Comparison of ENCODE assay signal across 8 cellular contexts in genomic region chr14:59871166-59871495, GRCh38. TPM values are rescaled to one million over a fixed set of nuclear protein-coding genes. Genes with fewer than 3 reads are reported as not detected.
DNase-seq lines count a peak whose midpoint lies in the region; ATAC-seq and TF ChIP-seq lines count a peak whose summit lies in the region.

No MANE protein-coding gene starts in this region.

- H3K9me3 ChIP-seq in BLaER1 treated with 17β-estradiol and CSF1 and Interleukin-3, amounts not matched to agents 10 nM and 100 nM (replicated peaks in 1 of 11) = no peaks in the 10 kb centered on the region
- H3K9me3 ChIP-seq in HUES6 (ENCODE audit: control insufficient read depth, insufficient read depth, low read depth, low read length) (no peaks in the 10 kb centered on the region), ectodermal cell (ENCODE audit: control insufficient read depth, low read length) (no peaks in the 10 kb centered on the region), mucosa of descending colon (no peaks in the 10 kb centered on the region)

- H3K4me2 ChIP-seq in BLaER1 treated with 17β-estradiol and CSF1 and Interleukin-3, amounts not matched to agents 10 nM and 100 nM = peak overlapping the region; percentile 84 to 100 (median 96)

- peak overlapping the region in 1 of 11 experiments; percentile 72; a peak in 1 of 22 replicates for H3K27ac ChIP-seq in BLaER1 treated with 17β-estradiol and CSF1 and Interleukin-3, amounts not matched to agents 10 nM and 100 nM
- H3K27ac ChIP-seq in HUES6 (ENCODE audit: low read depth, low read length) (no peak overlapping the region), ectodermal cell (ENCODE audit: insufficient read depth, low read depth, low read length, poor library complexity, severe bottlenecking) (no peak overlapping the region)

- H3K4me3 Mint-ChIP-seq in neural crest cell = peak overlapping the region; percentile 96

- intact Hi-C loops in mucosa of descending colon (cut with DNase I, micrococcal nuclease) = no loop called here

- peaks cover 0 to 24% (median 14%) of the 10 kb centered on the region in 11 experiments; a peak in 19 of 22 replicates for H3K27me3 ChIP-seq in BLaER1 treated with 17β-estradiol and CSF1 and Interleukin-3, amounts not matched to agents 10 nM and 100 nM
- H3K27me3 ChIP-seq in HUES6 (ENCODE audit: control insufficient read depth, insufficient read depth, low read length) (peaks cover 80% of the 10 kb centered on the region), ectodermal cell (ENCODE audit: control insufficient read depth, insufficient read depth, low read length, poor library complexity, severe bottlenecking) (peaks cover 65% of the 10 kb centered on the region)

- peaks cover 7% of the 10 kb centered on the region for H3K4me1 Mint-ChIP-seq in neural crest cell

- H4K20me1 ChIP-seq in BLaER1 treated with 17β-estradiol and CSF1 and Interleukin-3, amounts not matched to agents 10 nM and 100 nM = 0 out of 22 replicates have a peak, but pooled peaks cover 0 to 4% (median 0%) of the 10 kb centered on the region in 11 experiments

- no peak overlapping the region for H3K27ac Mint-ChIP-seq in neural crest cell (ENCODE audit: unreplicated experiment)

- 6 to 7% methylated on average over 4 of the region's 4 CpGs for WGBS in ectodermal cell, 2 experiments

- H3K9ac ChIP-seq in BLaER1 treated with 17β-estradiol and CSF1 and Interleukin-3, amounts not matched to agents 10 nM and 100 nM = peak overlapping the region in 10 of 11 experiments; percentile 72 to 84 (median 80); a peak in 18 of 22 replicates
- H3K9ac ChIP-seq in HUES6 (ENCODE audit: low read length) = no peak overlapping the region

- H3K27me3 Mint-ChIP-seq in neural crest cell (ENCODE audit: low read depth) = peaks cover 92% of the 10 kb centered on the region

- ATAC-seq in mucosa of descending colon = no peak

- peaks cover 0 to 20% (median 11%) of the 10 kb centered on the region in 10 experiments; a peak in 13 of 20 replicates for H3K4me1 ChIP-seq in BLaER1 treated with 17β-estradiol and CSF1 and Interleukin-3, amounts not matched to agents 10 nM and 100 nM
- peaks cover 6% of the 10 kb centered on the region; the same call in 1 of the 2 replicates for H3K4me1 ChIP-seq in HUES6 (ENCODE audit: control insufficient read depth, insufficient read depth, low read length)
- H3K4me1 ChIP-seq in ectodermal cell (ENCODE audit: control insufficient read depth, insufficient read depth, low read length) = no peaks in the 10 kb centered on the region
- peaks cover 6% of the 10 kb centered on the region for H3K4me1 ChIP-seq in mucosa of descending colon (ENCODE audit: low read depth)

- H3K36me3 Mint-ChIP-seq in neural crest cell (ENCODE audit: low read depth) = no peaks in the 10 kb centered on the region

- TF ChIP-seq CTCF in neural crest cell (conservative IDR thresholded peaks at IDR 0.05) (no peak), mucosa of descending colon (IDR thresholded peaks at IDR 0.05) (no peak)

- H3K36me3 ChIP-seq in BLaER1 treated with 17β-estradiol and CSF1 and Interleukin-3, amounts not matched to agents 10 nM and 100 nM = no peaks in the 10 kb centered on the region
- H3K36me3 ChIP-seq in HUES6 (ENCODE audit: control insufficient read depth, insufficient read depth, low read length) (no peaks in the 10 kb centered on the region), ectodermal cell (ENCODE audit: control insufficient read depth, insufficient read depth, low read length) (no peaks in the 10 kb centered on the region), mucosa of descending colon (ENCODE audit: low read depth) (no peaks in the 10 kb centered on the region)

- DNase-seq in neural crest cell (ENCODE audit: low read depth, low spot score) = no peak
- DNase-seq in stimulated activated CD4-positive, alpha-beta T cell treated with anti-CD3 and anti-CD28 coated beads, Interleukin-2, amount 100 ng/mL, for 24 hours = no peak
- no peak for DNase-seq in HK-2 (ENCODE audit: unreplicated experiment)
- DNase-seq in mucosa of descending colon = no peak
- DNase-seq in NCI-H146 (lab: John Stamatoyannopoulos, UW) = no peak

- no peaks in the 10 kb centered on the region for H3K9me3 Mint-ChIP-seq in neural crest cell

- H3K4me3 ChIP-seq in BLaER1 treated with 17β-estradiol and CSF1 and Interleukin-3, amounts not matched to agents 10 nM and 100 nM = peak overlapping the region; percentile 73 to 94 (median 84)
- peak overlapping the region; percentile 67 for H3K4me3 ChIP-seq in HUES6 (ENCODE audit: low read depth, low read length)
- peak overlapping the region; percentile 61 for H3K4me3 ChIP-seq in ectodermal cell (ENCODE audit: insufficient read depth, low read depth, low read length)
- no peak overlapping the region for H3K4me3 ChIP-seq in mucosa of descending colon

RNA-seq across cellular contexts. Expression of gene RTN1, which starts 0.6 kb away (rescaled TPM):
- 16.4 TPM for polyA plus RNA-seq in ectodermal cell (2013, experiment 1 of 4)
- 12.9 TPM for polyA plus RNA-seq in ectodermal cell (2013, experiment 2 of 4)
- polyA plus RNA-seq in ectodermal cell (2013, experiment 3 of 4) = 14.6 TPM
- polyA plus RNA-seq in ectodermal cell (2013, experiment 4 of 4) = 16.9 TPM
- total RNA-seq in neural crest cell = 14.9 and 18.0 TPM in 2 replicates
- total RNA-seq in mucosa of descending colon = 10 to 100 TPM in 1 of 3 donors, 1 to 10 TPM in 2; 1.2 to 15.9 (median 3.8) TPM

RNA-seq across cellular contexts. Expression of gene LRRC9, which starts 48.8 kb away (rescaled TPM):
- 1.2 TPM for polyA plus RNA-seq in ectodermal cell (2013, experiment 1 of 4)
- 1.2 TPM for polyA plus RNA-seq in ectodermal cell (2013, experiment 2 of 4)
- polyA plus RNA-seq in ectodermal cell (2013, experiment 3 of 4) = 1.6 TPM
- 1.2 TPM for polyA plus RNA-seq in ectodermal cell (2013, experiment 4 of 4)
- 1.0 and 1.8 TPM in 2 replicates for total RNA-seq in neural crest cell
- under 1 TPM in 1 of 3 donors, not detected in 2; 0.58 TPM for total RNA-seq in mucosa of descending colon
